Comparison of ENCODE assay signal across 9 cellular contexts in genomic region chr17:66255112-66255511, GRCh38. TPM values are rescaled to one million over a fixed set of nuclear protein-coding genes. Genes with fewer than 3 reads are reported as not detected.
A peak's percentile ranks its signal among the peaks of the same experiment; 100 is the strongest.
DNase-seq lines count a peak whose midpoint lies in the region; ATAC-seq and TF ChIP-seq lines count a peak whose summit lies in the region.
"Had no signal": no experiment of that assay in that cellular context is flagged by ENCODE, and none has a peak within 500 bp of the region (broad histone marks: within the 10 kb centered on the region; RNA-seq: fewer than 3 reads in every experiment).

No MANE protein-coding gene starts in this region.

- no peak overlapping the region for H3K27ac Mint-ChIP-seq in osteocyte (ENCODE audit: unreplicated experiment)

- TF ChIP-seq CTCF in foreskin fibroblast (IDR thresholded peaks at IDR 0.05; ENCODE audit: low read depth, low read length): peak; percentile 64
- peak; percentile 87 for TF ChIP-seq CTCF in osteocyte (IDR thresholded peaks at IDR 0.05)

- peaks cover 15% of the 10 kb centered on the region for H3K4me1 Mint-ChIP-seq in activated T-cell treated with anti-CD3 and anti-CD28 coated beads, Interleukin-2, amount 50 U/mL, for 4 hours (ENCODE audit: low read depth)
- peaks cover 4% of the 10 kb centered on the region for H3K4me1 Mint-ChIP-seq in osteocyte (ENCODE audit: unreplicated experiment)

- H3K4me3 ChIP-seq in foreskin fibroblast (ENCODE audit: low read depth in 1 of 2, low read length in 2 of 2): no peak overlapping the region

- DNase-seq in DMS79 (lab: John Stamatoyannopoulos, UW) (peak; percentile 62), NCI-H526 (lab: John Stamatoyannopoulos, UW) (peak; percentile 58 to 84), foreskin fibroblast (peak; percentile 60 to 85), osteocyte (ENCODE audit: extremely low spot score, unreplicated experiment) (no peak), kidney glomerular epithelial cell (lab: John Stamatoyannopoulos, UW) (no peak)
- DNase-seq in activated T-cell treated with anti-CD3 and anti-CD28 coated beads, Interleukin-2, amount 50 U/mL, for 4 hours: peak; percentile 12

- no peaks in the 10 kb centered on the region for H3K9me3 Mint-ChIP-seq in activated T-cell treated with anti-CD3 and anti-CD28 coated beads, Interleukin-2, amount 50 U/mL, for 4 hours
- no peaks in the 10 kb centered on the region for H3K9me3 Mint-ChIP-seq in osteocyte (ENCODE audit: unreplicated experiment)

- H3K36me3 Mint-ChIP-seq in activated T-cell treated with anti-CD3 and anti-CD28 coated beads, Interleukin-2, amount 50 U/mL, for 4 hours (ENCODE audit: insufficient read depth): no peaks in the 10 kb centered on the region
- no peaks in the 10 kb centered on the region for H3K36me3 Mint-ChIP-seq in osteocyte (ENCODE audit: unreplicated experiment)

- no peak overlapping the region for H3K4me3 Mint-ChIP-seq in activated T-cell treated with anti-CD3 and anti-CD28 coated beads, Interleukin-2, amount 50 U/mL, for 4 hours
- no peak overlapping the region for H3K4me3 Mint-ChIP-seq in osteocyte (ENCODE audit: unreplicated experiment)

- no peaks in the 10 kb centered on the region for H3K27me3 Mint-ChIP-seq in activated T-cell treated with anti-CD3 and anti-CD28 coated beads, Interleukin-2, amount 50 U/mL, for 4 hours (ENCODE audit: low read depth)
- no peaks in the 10 kb centered on the region for H3K27me3 Mint-ChIP-seq in osteocyte (ENCODE audit: unreplicated experiment)

- ATAC-seq in HG02943 (IDR thresholded peaks at IDR 0.05; ENCODE audit: low read depth, unreplicated experiment) (peak; percentile 73), HG02588 (IDR thresholded peaks at IDR 0.05; ENCODE audit: unreplicated experiment) (no peak)
- ATAC-seq in activated T-cell treated with anti-CD3 and anti-CD28 coated beads, Interleukin-2, amount 50 U/mL, for 4 hours: peak; percentile 72 to 80

RNA-seq across cellular contexts. Expression of gene APOH, which starts 25.9 kb away (rescaled TPM):
- 1 to 10 TPM in 1 of 3 donors, under 1 TPM in 2; 0.73 to 1.3 (median 0.76) TPM for total RNA-seq in activated T-cell treated with anti-CD3 and anti-CD28 coated beads, Interleukin-2, amount 50 U/mL, for 4 hours
- total RNA-seq in osteocyte: not detected in 2 replicates
- total RNA-seq: temporal lobe had no signal

RNA-seq across cellular contexts. Expression of gene PRKCA, which starts 47.3 kb away (rescaled TPM):
- total RNA-seq in activated T-cell treated with anti-CD3 and anti-CD28 coated beads, Interleukin-2, amount 50 U/mL, for 4 hours: 100 to 1,000 TPM in 1 of 3 donors, 10 to 100 TPM in 2; 79.4 to 114 (median 95.3) TPM
- 80.1 and 82.9 TPM in 2 replicates for total RNA-seq in osteocyte

Comparison
In these comparisons a context has a peak if more than half of its experiments do, and no peak if none do; other contexts are left out.
1. DNase-seq: peak in DMS79 (single experiment), NCI-H526 (2 of 2), activated T-cell treated with anti-CD3 and anti-CD28 coated beads, Interleukin-2, amount 50 U/mL, for 4 hours (single experiment) and foreskin fibroblast (2 of 2); none in osteocyte (single experiment) and kidney glomerular epithelial cell (single experiment).